11 cellular contexts compared by ENCODE assay signal in genomic region chr12:31370645-31371620, GRCh38. TPM values are rescaled to one million over a fixed set of nuclear protein-coding genes. Genes with fewer than 3 reads are reported as not detected.
A peak's percentile ranks its signal among the peaks of the same experiment; 100 is the strongest.
DNase-seq lines count a peak whose midpoint lies in the region; ATAC-seq and TF ChIP-seq lines count a peak whose summit lies in the region.
"Had no signal": no experiment of that assay in that cellular context is flagged by ENCODE, and none has a peak within 500 bp of the region (broad histone marks: within the 10 kb centered on the region; RNA-seq: fewer than 3 reads in every experiment).

No MANE protein-coding gene starts in this region.

- peak overlapping the region; percentile 95 for H2BK120ac ChIP-seq in neuronal stem cell (ENCODE audit: low read depth, low read length)

- H3K27ac Mint-ChIP-seq in activated naive CD4-positive, alpha-beta T cell treated with anti-CD3 and anti-CD28 coated beads, Interleukin-2, amount 50 U/mL, for 72 hours = no peak overlapping the region

- H3K4me2 ChIP-seq in PC-9 (peak overlapping the region; percentile 67), neuronal stem cell (ENCODE audit: insufficient read depth, low read length, poor library complexity, severe bottlenecking) (peak overlapping the region; percentile 47)

- H3K79me2 ChIP-seq in PC-9 (ENCODE audit: low read depth) = no peaks in the 10 kb centered on the region

- BruUV-seq in PC-9 (replicated peaks; lab: Mats Ljungman, UMichigan) = TSS peak; percentile 95

- no peaks in the 10 kb centered on the region for H3K9me3 ChIP-seq in PC-9 (ENCODE audit: insufficient read depth, low read depth)
- no peaks in the 10 kb centered on the region for H3K9me3 ChIP-seq in gastroesophageal sphincter
- no peaks in the 10 kb centered on the region for H3K9me3 ChIP-seq in neuronal stem cell (replicated peaks in 1 of 2; ENCODE audit: control insufficient read depth in 2 of 2, insufficient read depth in 1 of 2, low read depth in 1 of 2, low read length in 2 of 2)

- WGBS in gastroesophageal sphincter (ENCODE audit: low coverage in 1 of 2), 2 donors = 62 to 76% methylated on average over 7 to 11 of the region's 11 CpGs
- WGBS in neuronal stem cell (ENCODE audit: extremely low coverage in 2 of 2, insufficient read length in 2 of 2, insufficient replicate concordance in 1 of 2), 2 donors = no CpG with 5 or more reads among the region's 11 CpGs

- peaks cover 26% of the 10 kb centered on the region for H3F3A ChIP-seq in PC-9 (ENCODE audit: insufficient read depth, low read depth)

- H3K36me3 Mint-ChIP-seq in activated naive CD4-positive, alpha-beta T cell treated with anti-CD3 and anti-CD28 coated beads, Interleukin-2, amount 50 U/mL, for 72 hours = no peaks in the 10 kb centered on the region
- H3K36me3 Mint-ChIP-seq: naive B cell had no signal

- H4K91ac ChIP-seq in neuronal stem cell (ENCODE audit: low read depth, low read length, poor library complexity) = peak overlapping the region; percentile 97

- no peaks in the 10 kb centered on the region for H4K20me1 ChIP-seq in PC-9 (ENCODE audit: insufficient read depth)

- H3K9me3 Mint-ChIP-seq in activated naive CD4-positive, alpha-beta T cell treated with anti-CD3 and anti-CD28 coated beads, Interleukin-2, amount 50 U/mL, for 72 hours = no peaks in the 10 kb centered on the region

- no peak for TF ChIP-seq EP300 in gastroesophageal sphincter (IDR thresholded peaks at IDR 0.05)

- CTCF ChIA-PET in PC-9 (lab: Charles Lee) = interaction anchor here (0.7 to 1.3 kb wide), 2 partner anchors 32 to 114 kb away, joined by 3 to 7 read pairs; no protein-coding TSS in a partner anchor

- H2AK5ac ChIP-seq in neuronal stem cell (ENCODE audit: low read depth, low read length) = peak overlapping the region; percentile 8

- H3K18ac ChIP-seq in neuronal stem cell (ENCODE audit: low read length) = peak overlapping the region; percentile 96

- no peak overlapping the region for H3K23ac ChIP-seq in neuronal stem cell (ENCODE audit: low read depth, low read length, poor library complexity)

- H3K4me1 ChIP-seq in PC-9 (replicated peaks; ENCODE audit: insufficient read depth) (peaks cover 31% of the 10 kb centered on the region), gastroesophageal sphincter (peaks cover 0 to 10% (median 0%) of the 10 kb centered on the region in 3 donors), neuronal stem cell (ENCODE audit: control insufficient read depth in 2 of 2, insufficient read depth in 1 of 2, low read depth in 1 of 2, low read length in 2 of 2) (peaks cover 18 to 30% of the 10 kb centered on the region in 2 donors)

- peak overlapping the region; percentile 27 for H3K4ac ChIP-seq in neuronal stem cell (ENCODE audit: low read length)

- H2BK15ac ChIP-seq in neuronal stem cell (ENCODE audit: low read length) = no peak overlapping the region

- peak overlapping the region; percentile 87 for H2AFZ ChIP-seq in PC-9
- peak overlapping the region; percentile 83 for H2AFZ ChIP-seq in neuronal stem cell (ENCODE audit: low read length)

- H3K27ac ChIP-seq in PC-9 (peak overlapping the region; percentile 78), gastroesophageal sphincter (no peak overlapping the region), neuronal stem cell (replicated peaks; ENCODE audit: low read length) (peak overlapping the region; percentile 92)

- no peak overlapping the region for H4K8ac ChIP-seq in neuronal stem cell (ENCODE audit: low read depth, low read length)

- intact Hi-C loops in PC-9 (cut with micrococcal nuclease; ENCODE audit: unreplicated experiment) = loop anchor here (1.0 to 5.0 kb wide), 4 partner anchors 31 to 1066 kb away; partner anchors contain the start of genes BICD1 and SINHCAF

- peak overlapping the region; percentile 79 for H2BK5ac ChIP-seq in neuronal stem cell (ENCODE audit: low read length)

- POLR2A ChIA-PET in PC-9 (lab: Charles Lee; ENCODE audit: unreplicated experiment) = interaction anchor here (0.5 to 1.3 kb wide), 7 partner anchors 8 to 1127 kb away, joined by 3 to 15 read pairs (median 4); partner anchors contain the start of gene SINHCAF

- H3K9ac ChIP-seq in neuronal stem cell (ENCODE audit: low read depth, low read length, poor library complexity) = no peak overlapping the region

- no peak for TF ChIP-seq POLR2A in gastroesophageal sphincter (IDR thresholded peaks at IDR 0.05)

- ATAC-seq in gastroesophageal sphincter = peak; percentile 7
- no peak for ATAC-seq in activated naive CD4-positive, alpha-beta T cell treated with anti-CD3 and anti-CD28 coated beads, Interleukin-2, amount 50 U/mL, for 72 hours
- no peak for ATAC-seq in HG02571 (IDR thresholded peaks at IDR 0.05; ENCODE audit: unreplicated experiment)

- H3K4me3 ChIP-seq in PC-9 = peak overlapping the region; percentile 49; the same call in 1 of the 2 replicates
- H3K4me3 ChIP-seq in gastroesophageal sphincter = peak overlapping the region; percentile 15 to 40
- peak overlapping the region in 1 of 2 donors; percentile 43 for H3K4me3 ChIP-seq in neuronal stem cell (ENCODE audit: low read length in 2 of 2)

- no peaks in the 10 kb centered on the region for H3K27me3 ChIP-seq in PC-9 (ENCODE audit: insufficient read depth, low read depth)
- no peaks in the 10 kb centered on the region for H3K27me3 ChIP-seq in gastroesophageal sphincter
- no peaks in the 10 kb centered on the region for H3K27me3 ChIP-seq in neuronal stem cell (ENCODE audit: control insufficient read depth in 3 of 3, insufficient read depth in 3 of 3, low read depth in 1 of 3, low read length in 3 of 3)

- H2BK12ac ChIP-seq in neuronal stem cell (ENCODE audit: low read length) = no peak overlapping the region

- H3K9me2 ChIP-seq in PC-9 (ENCODE audit: insufficient read depth) = no peaks in the 10 kb centered on the region

- H3K36me3 ChIP-seq in PC-9 (ENCODE audit: low read depth) (no peaks in the 10 kb centered on the region), gastroesophageal sphincter (no peaks in the 10 kb centered on the region), neuronal stem cell (replicated peaks in 1 of 2; ENCODE audit: control insufficient read depth in 2 of 2, insufficient read depth in 2 of 2, low read length in 2 of 2) (no peaks in the 10 kb centered on the region)

- TF ChIP-seq CTCF in PC-9 (conservative IDR thresholded peaks at IDR 0.05) (no peak), gastroesophageal sphincter (IDR thresholded peaks at IDR 0.05) (no peak)

- DNase-seq in DMS79 (lab: John Stamatoyannopoulos, UW) = peak; percentile 15
- peak; percentile 60 to 65 for DNase-seq in PC-9
- peak; percentile 82 for DNase-seq in neuronal stem cell (ENCODE audit: low spot score)
- DNase-seq in activated naive CD4-positive, alpha-beta T cell treated with anti-CD3 and anti-CD28 coated beads, Interleukin-2, amount 50 U/mL, for 72 hours (ENCODE audit: low spot score in 2 of 2) = no peak
- no peak for DNase-seq in NCI-H446 (lab: John Stamatoyannopoulos, UW)
- DNase-seq in cerebellar nuclear complex (lab: John Stamatoyannopoulos, UW) = no peak
- DNase-seq: naive B cell, substantia nigra, T-helper 2 cell had no signal

- no peaks in the 10 kb centered on the region for H3K79me1 ChIP-seq in neuronal stem cell (ENCODE audit: low read depth, low read length)

- no peak overlapping the region for H3K14ac ChIP-seq in neuronal stem cell (ENCODE audit: low read length)

RNA-seq across cellular contexts. Expression of gene SINHCAF, which starts 45.0 kb away (rescaled TPM):
- total RNA-seq in PC-9 (2021) (146 and 152 TPM in 2 replicates), gastroesophageal sphincter (10 to 100 TPM; 21.7 to 67.8 (median 25.8) TPM)
- 288 TPM for polyA plus RNA-seq in neuronal stem cell (2013, experiment 1 of 2)
- polyA plus RNA-seq in neuronal stem cell (2013, experiment 2 of 2) = 311 TPM
- total RNA-seq in activated naive CD4-positive, alpha-beta T cell treated with anti-CD3 and anti-CD28 coated beads, Interleukin-2, amount 50 U/mL, for 72 hours = 100 to 1,000 TPM; 162 to 190 TPM

Comparison
In these comparisons a context has a peak if more than half of its experiments do, and no peak if none do; other contexts are left out.
1. DNase-seq: peak in DMS79 (single experiment), PC-9 (2 of 2) and neuronal stem cell (single experiment); none in activated naive CD4-positive, alpha-beta T cell treated with anti-CD3 and anti-CD28 coated beads, Interleukin-2, amount 50 U/mL, for 72 hours (0 of 2), NCI-H446 (0 of 2) and cerebellar nuclear complex (0 of 2).
2. H3K27ac ChIP-seq: peak in PC-9 (single experiment) and neuronal stem cell (single experiment); none in gastroesophageal sphincter (0 of 4).